12 cellular contexts compared by ENCODE assay signal in genomic region chr19:34367424-34367957, GRCh38. TPM values are rescaled to one million over a fixed set of nuclear protein-coding genes. Genes with fewer than 3 reads are reported as not detected.
DNase-seq lines count a peak whose midpoint lies in the region; TF ChIP-seq lines count a peak whose summit lies in the region.
"Had no signal": no experiment of that assay in that cellular context is flagged by ENCODE, and none has a peak within 500 bp of the region (broad histone marks: within the 10 kb centered on the region; RNA-seq: fewer than 3 reads in every experiment).

No MANE protein-coding gene starts in this region.

- H3K9me3 ChIP-seq in osteoblast (ENCODE audit: low read depth, low read length), result no peaks in the 10 kb centered on the region
- H3K9me3 ChIP-seq: vagina had no signal

- H3K4me1 Mint-ChIP-seq in activated CD4-positive, alpha-beta T cell treated with anti-CD3 and anti-CD28 coated beads, Interleukin-2, amount 10 ng/mL, durations not matched to agents 24 days and 14 days, result peaks cover 60% of the 10 kb centered on the region
- H3K4me1 Mint-ChIP-seq in activated naive CD8-positive, alpha-beta T cell (ENCODE audit: low read depth), result peaks cover 33% of the 10 kb centered on the region

- no peak overlapping the region for H2AFZ ChIP-seq in osteoblast (ENCODE audit: low read length)

- H3K4me3 ChIP-seq in HL-60 (replicated peaks; ENCODE audit: insufficient read depth, low read length) (peak overlapping the region; percentile 66), osteoblast (ENCODE audit: insufficient read depth, low read length) (no peak overlapping the region)
- H3K4me3 ChIP-seq: vagina had no signal

- H3K4me3 Mint-ChIP-seq in activated CD4-positive, alpha-beta T cell treated with anti-CD3 and anti-CD28 coated beads, Interleukin-2, amount 10 ng/mL, durations not matched to agents 24 days and 14 days, result peak overlapping the region; percentile 100
- peak overlapping the region; percentile 99 for H3K4me3 Mint-ChIP-seq in activated naive CD8-positive, alpha-beta T cell

- H3K36me3 ChIP-seq in osteoblast (ENCODE audit: insufficient read depth, low read length), result peaks cover 43% of the 10 kb centered on the region

- H3K27me3 ChIP-seq in HL-60 (ENCODE audit: insufficient read depth, poor library complexity, severe bottlenecking) (no peaks in the 10 kb centered on the region), osteoblast (ENCODE audit: insufficient read depth, low read length) (no peaks in the 10 kb centered on the region)
- H3K27me3 ChIP-seq: vagina had no signal

- DNase-seq in activated CD4-positive, alpha-beta T cell treated with anti-CD3 and anti-CD28 coated beads, Interleukin-2, amount 10 ng/mL, durations not matched to agents 24 days and 14 days, result no peak
- no peak for DNase-seq in activated CD4-positive, alpha-beta T cell treated with anti-CD3 and anti-CD28 coated beads, Interleukin-2, amount 50 U/mL, for 4 hours
- DNase-seq in HL-60 (ENCODE audit: low read depth in 1 of 2, low spot score in 1 of 2) (no peak), osteoblast (ENCODE audit: insufficient read length, low spot score, missing footprints) (peak; percentile 13), RKO (ENCODE audit: low spot score) (no peak), NCI-H524 (lab: John Stamatoyannopoulos, UW) (no peak), HPDE6-E6E7 (ENCODE audit: extremely low spot score) (no peak)
- DNase-seq: activated gamma-delta T cell treated with Interleukin-2 at 50 U/mL for 16 hours; stimulated activated naive CD4-positive, alpha-beta T cell treated with Interleukin-2 at 50 U/mL for 16 hours had no signal

- peaks cover 15% of the 10 kb centered on the region for H3K4me1 ChIP-seq in osteoblast (ENCODE audit: insufficient read depth, low read length)

- H3K36me3 Mint-ChIP-seq in activated CD4-positive, alpha-beta T cell treated with anti-CD3 and anti-CD28 coated beads, Interleukin-2, amount 10 ng/mL, durations not matched to agents 24 days and 14 days (ENCODE audit: low read depth), result peaks cover 66% of the 10 kb centered on the region
- peaks cover 5% of the 10 kb centered on the region for H3K36me3 Mint-ChIP-seq in activated naive CD8-positive, alpha-beta T cell

- H4K20me1 ChIP-seq in osteoblast (ENCODE audit: insufficient read depth, low read length), result peaks cover 33% of the 10 kb centered on the region

- H3K27ac ChIP-seq in HL-60 (replicated peaks) (peak overlapping the region; percentile 94), osteoblast (ENCODE audit: low read depth, low read length) (no peak overlapping the region)
- H3K27ac ChIP-seq: vagina had no signal

- H3K9me3 Mint-ChIP-seq in activated CD4-positive, alpha-beta T cell treated with anti-CD3 and anti-CD28 coated beads, Interleukin-2, amount 10 ng/mL, durations not matched to agents 24 days and 14 days, result no peaks in the 10 kb centered on the region
- H3K9me3 Mint-ChIP-seq in activated naive CD8-positive, alpha-beta T cell (ENCODE audit: low read depth), result no peaks in the 10 kb centered on the region
- H3K9me3 Mint-ChIP-seq: neural crest cell had no signal

- H3K27me3 Mint-ChIP-seq in activated CD4-positive, alpha-beta T cell treated with anti-CD3 and anti-CD28 coated beads, Interleukin-2, amount 10 ng/mL, durations not matched to agents 24 days and 14 days, result no peaks in the 10 kb centered on the region
- no peaks in the 10 kb centered on the region for H3K27me3 Mint-ChIP-seq in activated naive CD8-positive, alpha-beta T cell

- H3K27ac Mint-ChIP-seq in activated CD4-positive, alpha-beta T cell treated with anti-CD3 and anti-CD28 coated beads, Interleukin-2, amount 10 ng/mL, durations not matched to agents 24 days and 14 days, result peak overlapping the region; percentile 96
- no peak overlapping the region for H3K27ac Mint-ChIP-seq in activated naive CD8-positive, alpha-beta T cell

- intact Hi-C loops in activated CD4-positive, alpha-beta T cell treated with anti-CD3 and anti-CD28 coated beads, Interleukin-2, amount 10 ng/mL, durations not matched to agents 24 days and 14 days (cut with micrococcal nuclease), result no loop called here

- H3K79me2 ChIP-seq in osteoblast (ENCODE audit: insufficient read depth, low read length), result peaks cover 49% of the 10 kb centered on the region

- no peak for TF ChIP-seq CTCF in HL-60 (IDR thresholded peaks at IDR 0.05; ENCODE audit: insufficient read depth, low read length)
- TF ChIP-seq CTCF in osteoblast (IDR thresholded peaks at IDR 0.05; ENCODE audit: extremely low read depth, low read depth, low read length), result no peak

- H3K4me2 ChIP-seq in osteoblast (ENCODE audit: insufficient read depth, low read length), result peak overlapping the region; percentile 88

RNA-seq across cellular contexts. Expression of gene GPI, which starts 2.5 kb away (rescaled TPM):
- total RNA-seq in activated CD4-positive, alpha-beta T cell treated with anti-CD3 and anti-CD28 coated beads, Interleukin-2, amount 10 ng/mL, durations not matched to agents 24 days and 14 days, result 592 and 598 TPM in 2 replicates
- 122 and 133 TPM in 2 replicates for total RNA-seq in osteoblast

RNA-seq across cellular contexts. Expression of gene PDCD2L, which starts 36.7 kb away (rescaled TPM):
- total RNA-seq in activated CD4-positive, alpha-beta T cell treated with anti-CD3 and anti-CD28 coated beads, Interleukin-2, amount 10 ng/mL, durations not matched to agents 24 days and 14 days, result 44.4 and 50.8 TPM in 2 replicates
- total RNA-seq in osteoblast, result 9.4 and 10.5 TPM in 2 replicates
